Comparison of ENCODE assay signal across 8 cellular contexts in the genomic region with DNA sequence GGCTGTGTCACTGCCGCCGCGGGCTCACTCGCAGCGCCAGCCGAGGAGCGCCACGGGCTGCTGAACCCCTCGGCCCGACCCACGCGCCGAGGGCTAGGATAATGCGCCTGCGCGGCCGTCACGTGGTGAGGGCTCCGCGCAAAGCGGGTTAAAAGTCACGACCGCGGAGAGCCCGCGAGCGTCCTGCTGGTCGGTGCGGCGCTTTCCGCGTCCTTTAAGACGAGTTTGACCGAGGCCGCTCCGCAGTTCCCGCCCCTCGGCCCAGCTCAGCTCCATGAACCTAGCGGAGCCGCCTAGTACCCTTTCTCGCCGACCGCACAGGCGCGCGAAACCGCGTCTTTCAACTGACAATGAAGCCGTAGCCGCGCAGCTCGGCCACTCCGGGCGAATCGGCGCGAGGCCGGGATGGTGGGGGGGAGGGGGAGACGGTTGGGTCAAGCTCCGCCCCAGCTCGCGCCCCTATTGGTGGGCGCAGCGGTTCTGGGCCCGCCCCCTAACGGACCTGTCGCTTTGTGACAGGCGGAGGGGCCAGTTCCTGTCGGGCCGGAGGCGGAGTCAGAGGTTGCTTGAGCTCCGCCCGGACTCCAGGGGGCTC. TPM values are rescaled to one million over a fixed set of nuclear protein-coding genes. Genes with fewer than 3 reads are reported as not detected.
DNase-seq lines count a peak whose midpoint lies in the region; ATAC-seq and TF ChIP-seq lines count a peak whose summit lies in the region.

No MANE protein-coding gene starts in this region.

- H3K36me3 Mint-ChIP-seq in activated T-cell treated with anti-CD3 and anti-CD28 coated beads, Interleukin-2, amount 50 U/mL, for 4 hours (ENCODE audit: insufficient read depth), result no peaks in the 10 kb centered on the region

- H3K9me2 ChIP-seq in PC-9 (ENCODE audit: insufficient read depth), result no peaks in the 10 kb centered on the region

- intact Hi-C loops in PC-9 (cut with micrococcal nuclease; ENCODE audit: unreplicated experiment), result loop anchor here (2.0 to 10.0 kb wide), 7 partner anchors 155 to 757 kb away; a partner anchor contains a TSS

- peak overlapping the region; percentile 92 for H3K4me3 ChIP-seq in PC-9
- peak overlapping the region; percentile 85 to 95 for H3K4me3 ChIP-seq in mucosa of rectum (ENCODE audit: low read length in 2 of 2)

- BruUV-seq in PC-9 (replicated peaks; lab: Mats Ljungman, UMichigan), result TSS peak; percentile 90

- H3K4me3 Mint-ChIP-seq in activated T-cell treated with anti-CD3 and anti-CD28 coated beads, Interleukin-2, amount 50 U/mL, for 4 hours, result peak overlapping the region; percentile 93

- peak overlapping the region; percentile 94 for H3K27ac ChIP-seq in PC-9
- peak overlapping the region; percentile 98 to 99 for H3K27ac ChIP-seq in mucosa of rectum (ENCODE audit: low read depth in 2 of 2, low read length in 2 of 2)

- CTCF ChIA-PET in PC-9 (lab: Charles Lee), result no interaction called here

- peaks cover 26% of the 10 kb centered on the region for H3K4me1 Mint-ChIP-seq in activated T-cell treated with anti-CD3 and anti-CD28 coated beads, Interleukin-2, amount 50 U/mL, for 4 hours (ENCODE audit: low read depth)

- H3K4me1 ChIP-seq in PC-9 (replicated peaks; ENCODE audit: insufficient read depth) (peaks cover 17% of the 10 kb centered on the region), mucosa of rectum (ENCODE audit: control insufficient read depth in 2 of 2, insufficient read depth in 2 of 2, low read length in 2 of 2) (peaks cover 13 to 26% of the 10 kb centered on the region in 2 donors)

- no peaks in the 10 kb centered on the region for H3K27me3 Mint-ChIP-seq in activated T-cell treated with anti-CD3 and anti-CD28 coated beads, Interleukin-2, amount 50 U/mL, for 4 hours (ENCODE audit: low read depth)

- H3K4me2 ChIP-seq in PC-9, result peak overlapping the region; percentile 89

- H3K9me3 Mint-ChIP-seq in activated T-cell treated with anti-CD3 and anti-CD28 coated beads, Interleukin-2, amount 50 U/mL, for 4 hours, result no peaks in the 10 kb centered on the region

- peaks cover 47% of the 10 kb centered on the region for H3K79me2 ChIP-seq in PC-9 (ENCODE audit: low read depth)

- no peaks in the 10 kb centered on the region for H3K9me3 ChIP-seq in PC-9 (ENCODE audit: insufficient read depth, low read depth)
- H3K9me3 ChIP-seq in mucosa of rectum (ENCODE audit: control insufficient read depth in 2 of 2, low read length in 2 of 2), result no peaks in the 10 kb centered on the region

- peaks cover 9% of the 10 kb centered on the region; the same call in 1 of the 2 replicates for H4K20me1 ChIP-seq in PC-9 (ENCODE audit: insufficient read depth)

- H3K9ac ChIP-seq in mucosa of rectum (ENCODE audit: low read depth in 1 of 2, low read length in 2 of 2), result peak overlapping the region; percentile 82 to 83

- peak overlapping the region; percentile 81 for H2AFZ ChIP-seq in PC-9

- no peak for TF ChIP-seq CTCF in PC-9 (conservative IDR thresholded peaks at IDR 0.05)

- H3K27me3 ChIP-seq in PC-9 (ENCODE audit: insufficient read depth, low read depth) (no peaks in the 10 kb centered on the region), mucosa of rectum (ENCODE audit: control insufficient read depth in 2 of 2, insufficient read depth in 2 of 2, low read length in 2 of 2) (no peaks in the 10 kb centered on the region)

- ATAC-seq in GM21723 (IDR thresholded peaks at IDR 0.05; ENCODE audit: unreplicated experiment), result peak; percentile 83
- ATAC-seq in activated T-cell treated with anti-CD3 and anti-CD28 coated beads, Interleukin-2, amount 50 U/mL, for 4 hours, result peak; percentile 85 to 88

- H3K36me3 ChIP-seq in PC-9 (ENCODE audit: low read depth) (no peaks in the 10 kb centered on the region), mucosa of rectum (ENCODE audit: control insufficient read depth in 2 of 2, insufficient read depth in 2 of 2, low read length in 2 of 2) (no peaks in the 10 kb centered on the region)

- DNase-seq in DMS53 (lab: John Stamatoyannopoulos, UW), result peak; percentile 94
- peak; percentile 99 for DNase-seq in KBM-7
- DNase-seq in PC-9, result peak; percentile 85 to 98
- DNase-seq in activated T-cell treated with anti-CD3 and anti-CD28 coated beads, Interleukin-2, amount 50 U/mL, for 4 hours, result peak; percentile 99
- peak; percentile 98 to 99 for DNase-seq in erythroblast (lab: John Stamatoyannopoulos, UW)
- peak; percentile 95 to 98 for DNase-seq in stimulated activated CD8-positive, alpha-beta memory T cell treated with anti-CD3 and anti-CD28 coated beads, Interleukin-4, amount 100 ng/mL, for 4 hours (ENCODE audit: low read depth in 2 of 2, low spot score in 1 of 2)

- H3F3A ChIP-seq in PC-9 (ENCODE audit: insufficient read depth, low read depth), result 0 out of 2 replicates have a peak, but pooled peaks cover 4% of the 10 kb centered on the region

- POLR2A ChIA-PET in PC-9 (lab: Charles Lee; ENCODE audit: unreplicated experiment), result interaction anchor here (0.5 to 2.0 kb wide), 17 partner anchors 14 to 1898 kb away, joined by 3 to 25 read pairs (median 5); a partner anchor contains a TSS

- peak; percentile 99 for TF ChIP-seq POLR2A in erythroblast (IDR thresholded peaks at IDR 0.05; ENCODE audit: low read length)

- in situ Hi-C loops in KBM-7 (cut with MboI; ENCODE audit: low pct_unique_long_range_greater_than_20kb, low sequenced_read_pairs), result no loop called here

RNA-seq across cellular contexts. Expression of a gene that starts 0.6 kb away (rescaled TPM):
- total RNA-seq in PC-9 (2021), result 110 and 155 TPM in 2 replicates
- 100 to 1,000 TPM in 2 of 3 donors, 10 to 100 TPM in 1; 97.2 to 113 (median 104) TPM for total RNA-seq in activated T-cell treated with anti-CD3 and anti-CD28 coated beads, Interleukin-2, amount 50 U/mL, for 4 hours

Comparison
In these comparisons a context has a peak if more than half of its experiments do, and no peak if none do; other contexts are left out.
1. Peak in every context shown above with its lines: DNase-seq, ATAC-seq, H3K4me3 ChIP-seq and H3K27ac ChIP-seq.